In the genomic region with DNA sequence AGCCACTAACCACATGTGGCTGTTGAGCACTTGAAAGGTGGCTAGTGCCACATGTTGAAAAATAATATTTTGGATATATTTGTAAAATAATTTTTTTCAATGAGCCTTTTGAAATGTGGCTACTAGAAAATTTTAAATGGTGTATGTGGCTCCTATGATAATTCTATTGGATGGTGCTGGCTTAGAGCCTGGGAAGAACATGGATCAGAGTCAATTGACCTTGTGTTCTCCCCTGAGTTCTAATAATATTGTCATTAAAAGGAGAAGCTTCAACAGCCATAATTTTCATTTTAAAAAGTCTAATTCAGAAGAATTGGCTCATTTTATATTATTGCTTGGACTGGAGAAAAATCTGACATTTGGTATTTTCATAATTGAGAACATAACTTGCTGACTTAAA, we compare ENCODE assay signal across 14 cellular contexts.
A peak's percentile ranks its signal among the peaks of the same experiment; 100 is the strongest.
DNase-seq lines count a peak whose midpoint lies in the region; ATAC-seq and TF ChIP-seq lines count a peak whose summit lies in the region.
"Had no signal": no experiment of that assay in that cellular context is flagged by ENCODE, and none has a peak within 500 bp of the region (broad histone marks: within the 10 kb centered on the region; RNA-seq: fewer than 3 reads in every experiment).

No MANE protein-coding gene starts in this region.

- H3K27ac ChIP-seq in tibial artery = peak overlapping the region; percentile 65 to 67
- H3K27ac ChIP-seq: HL-60 had no signal

- no peak overlapping the region for H3K4me3 ChIP-seq in tibial artery

- peak overlapping the region; percentile 80 for H3K27ac Mint-ChIP-seq in HFFc6
- H3K27ac Mint-ChIP-seq in chondrocyte (ENCODE audit: unreplicated experiment) = peak overlapping the region; percentile 14
- peak overlapping the region; percentile 27 for H3K27ac Mint-ChIP-seq in osteocyte (ENCODE audit: unreplicated experiment)
- H3K27ac Mint-ChIP-seq: CD14-positive monocyte had no signal

- no peaks in the 10 kb centered on the region for H3K36me3 ChIP-seq in tibial artery

- H3K27me3 Mint-ChIP-seq in HFFc6 (ENCODE audit: insufficient read depth) = no peaks in the 10 kb centered on the region
- no peaks in the 10 kb centered on the region for H3K27me3 Mint-ChIP-seq in chondrocyte (ENCODE audit: low read depth)
- no peaks in the 10 kb centered on the region for H3K27me3 Mint-ChIP-seq in osteocyte (ENCODE audit: unreplicated experiment)

- peaks cover 3 to 97% (median 48%) of the 10 kb centered on the region in 4 donors for H3K4me1 ChIP-seq in tibial artery

- H3K36me3 Mint-ChIP-seq in HFFc6 (ENCODE audit: low read depth) = peaks cover 24% of the 10 kb centered on the region
- H3K36me3 Mint-ChIP-seq in chondrocyte (ENCODE audit: low read depth) = peaks cover 10% of the 10 kb centered on the region
- H3K36me3 Mint-ChIP-seq in osteocyte (ENCODE audit: unreplicated experiment) = peaks cover 14% of the 10 kb centered on the region

- H3K4me3 Mint-ChIP-seq in HFFc6 (no peak overlapping the region; the same call in 1 of the 2 replicates), chondrocyte (ENCODE audit: unreplicated experiment) (no peak overlapping the region), osteocyte (ENCODE audit: unreplicated experiment) (no peak overlapping the region)
- H3K4me3 Mint-ChIP-seq: CD14-positive monocyte; CD8-positive, alpha-beta T cell had no signal

- TF ChIP-seq CTCF in HFFc6 (IDR thresholded peaks at IDR 0.05) = no peak
- TF ChIP-seq CTCF in chondrocyte (IDR thresholded peaks at IDR 0.05) = no peak
- no peak for TF ChIP-seq CTCF in osteocyte (IDR thresholded peaks at IDR 0.05)
- no peak for TF ChIP-seq CTCF in tibial artery (IDR thresholded peaks at IDR 0.05)

- H3K9me3 Mint-ChIP-seq in HFFc6 (no peaks in the 10 kb centered on the region), chondrocyte (ENCODE audit: low read depth) (no peaks in the 10 kb centered on the region), osteocyte (ENCODE audit: unreplicated experiment) (no peaks in the 10 kb centered on the region)

- intact Hi-C loops in tibial artery (cut with DNase I; ENCODE audit: low total_unique reads) (no loop called here), left colon (cut with DNase I, micrococcal nuclease) (no loop called here)

- ATAC-seq in left colon (no peak), GM21576 (IDR thresholded peaks at IDR 0.05; ENCODE audit: unreplicated experiment) (no peak)
- ATAC-seq: CD8-positive, alpha-beta T cell; HCT116 had no signal

- no peaks in the 10 kb centered on the region for H3K9me3 ChIP-seq in tibial artery

- no peak for DNase-seq in HFFc6
- DNase-seq in chondrocyte (ENCODE audit: low spot score) = no peak
- no peak for DNase-seq in osteocyte (ENCODE audit: extremely low spot score, unreplicated experiment)
- DNase-seq in tibial artery = no peak
- no peak for DNase-seq in central memory CD4-positive, alpha-beta T cell
- DNase-seq in left colon = no peak
- DNase-seq: CD8-positive, alpha-beta T cell; COR-L47; DMS153; DMS79 treated with DMSO at 0.1 percent for 48 hours had no signal

- H3K27me3 ChIP-seq in tibial artery = no peaks in the 10 kb centered on the region

- H3K4me1 Mint-ChIP-seq in HFFc6 (ENCODE audit: low read depth) = peaks cover 63% of the 10 kb centered on the region
- peaks cover 66% of the 10 kb centered on the region for H3K4me1 Mint-ChIP-seq in chondrocyte (ENCODE audit: low read depth)
- peaks cover 39% of the 10 kb centered on the region for H3K4me1 Mint-ChIP-seq in osteocyte (ENCODE audit: unreplicated experiment)

Comparison
In these comparisons a context has a peak if more than half of its experiments do, and no peak if none do; other contexts are left out.
1. H3K27ac Mint-ChIP-seq: peak in every context shown above with its lines; median percentile 80 in HFFc6; 27 in osteocyte; 14 in chondrocyte.